2 cellular contexts compared by ENCODE assay signal in the genomic region with DNA sequence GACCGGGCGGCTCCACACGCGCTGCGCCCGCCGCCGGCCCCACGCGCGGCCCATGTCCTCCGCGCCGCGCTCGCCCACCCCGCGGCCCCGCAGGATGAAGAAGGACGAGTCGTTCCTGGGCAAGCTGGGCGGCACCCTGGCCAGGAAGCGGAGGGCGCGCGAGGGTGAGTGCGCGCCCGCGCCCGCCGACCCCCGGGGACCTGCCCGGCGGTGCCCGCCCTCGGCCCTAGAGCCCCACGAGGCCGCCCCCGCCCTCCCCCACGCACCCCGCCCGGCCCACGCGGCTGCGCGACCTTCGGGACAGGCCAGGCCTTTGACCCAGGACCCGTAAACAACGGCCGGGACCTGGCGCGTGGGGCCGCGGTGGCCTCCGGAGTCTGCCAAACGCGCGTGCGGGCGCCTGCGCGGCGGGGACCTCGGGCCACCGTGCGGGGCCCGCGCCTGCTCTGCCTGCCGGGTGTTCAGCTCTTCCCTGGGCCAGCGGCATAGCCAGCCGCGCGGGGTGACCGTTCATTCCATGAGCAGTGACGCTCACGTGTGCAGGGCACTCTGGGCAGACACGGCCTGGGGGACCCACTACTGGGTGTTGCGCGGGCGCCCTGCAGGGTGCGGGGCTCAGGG.
TF ChIP-seq lines count a peak whose summit lies in the region.

A gene with protein sequence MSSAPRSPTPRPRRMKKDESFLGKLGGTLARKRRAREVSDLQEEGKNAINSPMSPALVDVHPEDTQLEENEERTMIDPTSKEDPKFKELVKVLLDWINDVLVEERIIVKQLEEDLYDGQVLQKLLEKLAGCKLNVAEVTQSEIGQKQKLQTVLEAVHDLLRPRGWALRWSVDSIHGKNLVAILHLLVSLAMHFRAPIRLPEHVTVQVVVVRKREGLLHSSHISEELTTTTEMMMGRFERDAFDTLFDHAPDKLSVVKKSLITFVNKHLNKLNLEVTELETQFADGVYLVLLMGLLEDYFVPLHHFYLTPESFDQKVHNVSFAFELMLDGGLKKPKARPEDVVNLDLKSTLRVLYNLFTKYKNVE (plus strand): TSS at position 15 of the 621 bp plus-strand sequence. CDS start 38 bp downstream, at position 53.

TF ChIP-seq in HEK293, 187 proteins besides CTCF, POLR2A, EP300 and RAD21 (continued from another document):
- TF ChIP-seq, protein P1, sequence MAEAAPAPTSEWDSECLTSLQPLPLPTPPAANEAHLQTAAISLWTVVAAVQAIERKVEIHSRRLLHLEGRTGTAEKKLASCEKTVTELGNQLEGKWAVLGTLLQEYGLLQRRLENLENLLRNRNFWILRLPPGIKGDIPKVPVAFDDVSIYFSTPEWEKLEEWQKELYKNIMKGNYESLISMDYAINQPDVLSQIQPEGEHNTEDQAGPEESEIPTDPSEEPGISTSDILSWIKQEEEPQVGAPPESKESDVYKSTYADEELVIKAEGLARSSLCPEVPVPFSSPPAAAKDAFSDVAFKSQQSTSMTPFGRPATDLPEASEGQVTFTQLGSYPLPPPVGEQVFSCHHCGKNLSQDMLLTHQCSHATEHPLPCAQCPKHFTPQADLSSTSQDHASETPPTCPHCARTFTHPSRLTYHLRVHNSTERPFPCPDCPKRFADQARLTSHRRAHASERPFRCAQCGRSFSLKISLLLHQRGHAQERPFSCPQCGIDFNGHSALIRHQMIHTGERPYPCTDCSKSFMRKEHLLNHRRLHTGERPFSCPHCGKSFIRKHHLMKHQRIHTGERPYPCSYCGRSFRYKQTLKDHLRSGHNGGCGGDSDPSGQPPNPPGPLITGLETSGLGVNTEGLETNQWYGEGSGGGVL (tag by site-specific recombination; IDR thresholded peaks at IDR 0.05), result no peak
- TF ChIP-seq ZNF341 (tag by site-specific recombination; IDR thresholded peaks at IDR 0.05; ENCODE audit: low read depth), result no peak
- peak; percentile 85 for TF ChIP-seq ZBTB8A (tag by site-specific recombination; IDR thresholded peaks at IDR 0.05)
- TF ChIP-seq ZNF48 (tag by site-specific recombination; IDR thresholded peaks at IDR 0.05), result no peak
- TF ChIP-seq ZIC2 (tag by site-specific recombination; IDR thresholded peaks at IDR 0.05), result 0 out of 2 replicates have a peak, but pooled peaks have one; percentile 17
- no peak for TF ChIP-seq ZNF473 (tag by site-specific recombination; IDR thresholded peaks at IDR 0.05)
- TF ChIP-seq ZNF239 (tag by site-specific recombination; IDR thresholded peaks at IDR 0.05), result no peak
- TF ChIP-seq ZNF658 (tag by site-specific recombination; IDR thresholded peaks at IDR 0.05), result no peak
- TF ChIP-seq, protein P2, sequence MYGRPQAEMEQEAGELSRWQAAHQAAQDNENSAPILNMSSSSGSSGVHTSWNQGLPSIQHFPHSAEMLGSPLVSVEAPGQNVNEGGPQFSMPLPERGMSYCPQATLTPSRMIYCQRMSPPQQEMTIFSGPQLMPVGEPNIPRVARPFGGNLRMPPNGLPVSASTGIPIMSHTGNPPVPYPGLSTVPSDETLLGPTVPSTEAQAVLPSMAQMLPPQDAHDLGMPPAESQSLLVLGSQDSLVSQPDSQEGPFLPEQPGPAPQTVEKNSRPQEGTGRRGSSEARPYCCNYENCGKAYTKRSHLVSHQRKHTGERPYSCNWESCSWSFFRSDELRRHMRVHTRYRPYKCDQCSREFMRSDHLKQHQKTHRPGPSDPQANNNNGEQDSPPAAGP (tag by site-specific recombination; IDR thresholded peaks at IDR 0.05), result no peak
- TF ChIP-seq, protein P3, sequence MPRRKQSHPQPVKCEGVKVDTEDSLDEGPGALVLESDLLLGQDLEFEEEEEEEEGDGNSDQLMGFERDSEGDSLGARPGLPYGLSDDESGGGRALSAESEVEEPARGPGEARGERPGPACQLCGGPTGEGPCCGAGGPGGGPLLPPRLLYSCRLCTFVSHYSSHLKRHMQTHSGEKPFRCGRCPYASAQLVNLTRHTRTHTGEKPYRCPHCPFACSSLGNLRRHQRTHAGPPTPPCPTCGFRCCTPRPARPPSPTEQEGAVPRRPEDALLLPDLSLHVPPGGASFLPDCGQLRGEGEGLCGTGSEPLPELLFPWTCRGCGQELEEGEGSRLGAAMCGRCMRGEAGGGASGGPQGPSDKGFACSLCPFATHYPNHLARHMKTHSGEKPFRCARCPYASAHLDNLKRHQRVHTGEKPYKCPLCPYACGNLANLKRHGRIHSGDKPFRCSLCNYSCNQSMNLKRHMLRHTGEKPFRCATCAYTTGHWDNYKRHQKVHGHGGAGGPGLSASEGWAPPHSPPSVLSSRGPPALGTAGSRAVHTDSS (tag by site-specific recombination; IDR thresholded peaks at IDR 0.05), result no peak

TF ChIP-seq in WTC11, 78 proteins besides CTCF, POLR2A, EP300 and RAD21 (continued from another document):
- TF ChIP-seq, protein P4, sequence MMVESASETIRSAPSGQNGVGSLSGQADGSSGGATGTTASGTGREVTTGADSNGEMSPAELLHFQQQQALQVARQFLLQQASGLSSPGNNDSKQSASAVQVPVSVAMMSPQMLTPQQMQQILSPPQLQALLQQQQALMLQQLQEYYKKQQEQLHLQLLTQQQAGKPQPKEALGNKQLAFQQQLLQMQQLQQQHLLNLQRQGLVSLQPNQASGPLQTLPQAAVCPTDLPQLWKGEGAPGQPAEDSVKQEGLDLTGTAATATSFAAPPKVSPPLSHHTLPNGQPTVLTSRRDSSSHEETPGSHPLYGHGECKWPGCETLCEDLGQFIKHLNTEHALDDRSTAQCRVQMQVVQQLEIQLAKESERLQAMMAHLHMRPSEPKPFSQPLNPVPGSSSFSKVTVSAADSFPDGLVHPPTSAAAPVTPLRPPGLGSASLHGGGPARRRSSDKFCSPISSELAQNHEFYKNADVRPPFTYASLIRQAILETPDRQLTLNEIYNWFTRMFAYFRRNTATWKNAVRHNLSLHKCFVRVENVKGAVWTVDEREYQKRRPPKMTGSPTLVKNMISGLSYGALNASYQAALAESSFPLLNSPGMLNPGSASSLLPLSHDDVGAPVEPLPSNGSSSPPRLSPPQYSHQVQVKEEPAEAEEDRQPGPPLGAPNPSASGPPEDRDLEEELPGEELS (CRISPR knock-in tag; IDR thresholded peaks at IDR 0.05), result no peak
- TF ChIP-seq, protein P5, sequence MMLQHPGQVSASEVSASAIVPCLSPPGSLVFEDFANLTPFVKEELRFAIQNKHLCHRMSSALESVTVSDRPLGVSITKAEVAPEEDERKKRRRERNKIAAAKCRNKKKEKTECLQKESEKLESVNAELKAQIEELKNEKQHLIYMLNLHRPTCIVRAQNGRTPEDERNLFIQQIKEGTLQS (CRISPR knock-in tag; conservative IDR thresholded peaks at IDR 0.05), result no peak
- TF ChIP-seq, protein P6, sequence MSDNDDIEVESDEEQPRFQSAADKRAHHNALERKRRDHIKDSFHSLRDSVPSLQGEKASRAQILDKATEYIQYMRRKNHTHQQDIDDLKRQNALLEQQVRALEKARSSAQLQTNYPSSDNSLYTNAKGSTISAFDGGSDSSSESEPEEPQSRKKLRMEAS (CRISPR knock-in tag; IDR thresholded peaks at IDR 0.05), result no peak
- no peak for TF ChIP-seq ZNF219 (CRISPR knock-in tag; IDR thresholded peaks at IDR 0.05; ENCODE audit: borderline replicate concordance)
